ENCODE assay signal across 2 cellular contexts in genomic region chr12:53425515-53426150, GRCh38.
TF ChIP-seq lines count a peak whose summit lies in the region.

No MANE protein-coding gene starts in this region.

TF ChIP-seq in GM23338, 12 proteins besides CTCF, POLR2A, EP300 and RAD21:
- TF ChIP-seq CREB1 (CRISPR knock-in tag; IDR thresholded peaks at IDR 0.05; ENCODE audit: low read depth) (no peak), ZNF331 (CRISPR knock-in tag; IDR thresholded peaks at IDR 0.05; ENCODE audit: low read depth) (no peak), STAT1 (IDR thresholded peaks at IDR 0.05; ENCODE audit: unreplicated experiment) (no peak), POLR2AphosphoS5 (IDR thresholded peaks at IDR 0.05; ENCODE audit: low read depth) (no peak), NANOG (IDR thresholded peaks at IDR 0.05; ENCODE audit: borderline replicate concordance) (no peak), ZNF114 (CRISPR knock-in tag; IDR thresholded peaks at IDR 0.05) (no peak), JUNB (IDR thresholded peaks at IDR 0.05; ENCODE audit: unreplicated experiment) (no peak), ETS1 (IDR thresholded peaks at IDR 0.05) (no peak), EZH2 (IDR thresholded peaks at IDR 0.05; ENCODE audit: low read depth, unreplicated experiment) (no peak), EZH2phosphoT487 (IDR thresholded peaks at IDR 0.05; ENCODE audit: unreplicated experiment) (no peak), REST (IDR thresholded peaks at IDR 0.05; ENCODE audit: unreplicated experiment) (no peak)
- TF ChIP-seq, protein P1, sequence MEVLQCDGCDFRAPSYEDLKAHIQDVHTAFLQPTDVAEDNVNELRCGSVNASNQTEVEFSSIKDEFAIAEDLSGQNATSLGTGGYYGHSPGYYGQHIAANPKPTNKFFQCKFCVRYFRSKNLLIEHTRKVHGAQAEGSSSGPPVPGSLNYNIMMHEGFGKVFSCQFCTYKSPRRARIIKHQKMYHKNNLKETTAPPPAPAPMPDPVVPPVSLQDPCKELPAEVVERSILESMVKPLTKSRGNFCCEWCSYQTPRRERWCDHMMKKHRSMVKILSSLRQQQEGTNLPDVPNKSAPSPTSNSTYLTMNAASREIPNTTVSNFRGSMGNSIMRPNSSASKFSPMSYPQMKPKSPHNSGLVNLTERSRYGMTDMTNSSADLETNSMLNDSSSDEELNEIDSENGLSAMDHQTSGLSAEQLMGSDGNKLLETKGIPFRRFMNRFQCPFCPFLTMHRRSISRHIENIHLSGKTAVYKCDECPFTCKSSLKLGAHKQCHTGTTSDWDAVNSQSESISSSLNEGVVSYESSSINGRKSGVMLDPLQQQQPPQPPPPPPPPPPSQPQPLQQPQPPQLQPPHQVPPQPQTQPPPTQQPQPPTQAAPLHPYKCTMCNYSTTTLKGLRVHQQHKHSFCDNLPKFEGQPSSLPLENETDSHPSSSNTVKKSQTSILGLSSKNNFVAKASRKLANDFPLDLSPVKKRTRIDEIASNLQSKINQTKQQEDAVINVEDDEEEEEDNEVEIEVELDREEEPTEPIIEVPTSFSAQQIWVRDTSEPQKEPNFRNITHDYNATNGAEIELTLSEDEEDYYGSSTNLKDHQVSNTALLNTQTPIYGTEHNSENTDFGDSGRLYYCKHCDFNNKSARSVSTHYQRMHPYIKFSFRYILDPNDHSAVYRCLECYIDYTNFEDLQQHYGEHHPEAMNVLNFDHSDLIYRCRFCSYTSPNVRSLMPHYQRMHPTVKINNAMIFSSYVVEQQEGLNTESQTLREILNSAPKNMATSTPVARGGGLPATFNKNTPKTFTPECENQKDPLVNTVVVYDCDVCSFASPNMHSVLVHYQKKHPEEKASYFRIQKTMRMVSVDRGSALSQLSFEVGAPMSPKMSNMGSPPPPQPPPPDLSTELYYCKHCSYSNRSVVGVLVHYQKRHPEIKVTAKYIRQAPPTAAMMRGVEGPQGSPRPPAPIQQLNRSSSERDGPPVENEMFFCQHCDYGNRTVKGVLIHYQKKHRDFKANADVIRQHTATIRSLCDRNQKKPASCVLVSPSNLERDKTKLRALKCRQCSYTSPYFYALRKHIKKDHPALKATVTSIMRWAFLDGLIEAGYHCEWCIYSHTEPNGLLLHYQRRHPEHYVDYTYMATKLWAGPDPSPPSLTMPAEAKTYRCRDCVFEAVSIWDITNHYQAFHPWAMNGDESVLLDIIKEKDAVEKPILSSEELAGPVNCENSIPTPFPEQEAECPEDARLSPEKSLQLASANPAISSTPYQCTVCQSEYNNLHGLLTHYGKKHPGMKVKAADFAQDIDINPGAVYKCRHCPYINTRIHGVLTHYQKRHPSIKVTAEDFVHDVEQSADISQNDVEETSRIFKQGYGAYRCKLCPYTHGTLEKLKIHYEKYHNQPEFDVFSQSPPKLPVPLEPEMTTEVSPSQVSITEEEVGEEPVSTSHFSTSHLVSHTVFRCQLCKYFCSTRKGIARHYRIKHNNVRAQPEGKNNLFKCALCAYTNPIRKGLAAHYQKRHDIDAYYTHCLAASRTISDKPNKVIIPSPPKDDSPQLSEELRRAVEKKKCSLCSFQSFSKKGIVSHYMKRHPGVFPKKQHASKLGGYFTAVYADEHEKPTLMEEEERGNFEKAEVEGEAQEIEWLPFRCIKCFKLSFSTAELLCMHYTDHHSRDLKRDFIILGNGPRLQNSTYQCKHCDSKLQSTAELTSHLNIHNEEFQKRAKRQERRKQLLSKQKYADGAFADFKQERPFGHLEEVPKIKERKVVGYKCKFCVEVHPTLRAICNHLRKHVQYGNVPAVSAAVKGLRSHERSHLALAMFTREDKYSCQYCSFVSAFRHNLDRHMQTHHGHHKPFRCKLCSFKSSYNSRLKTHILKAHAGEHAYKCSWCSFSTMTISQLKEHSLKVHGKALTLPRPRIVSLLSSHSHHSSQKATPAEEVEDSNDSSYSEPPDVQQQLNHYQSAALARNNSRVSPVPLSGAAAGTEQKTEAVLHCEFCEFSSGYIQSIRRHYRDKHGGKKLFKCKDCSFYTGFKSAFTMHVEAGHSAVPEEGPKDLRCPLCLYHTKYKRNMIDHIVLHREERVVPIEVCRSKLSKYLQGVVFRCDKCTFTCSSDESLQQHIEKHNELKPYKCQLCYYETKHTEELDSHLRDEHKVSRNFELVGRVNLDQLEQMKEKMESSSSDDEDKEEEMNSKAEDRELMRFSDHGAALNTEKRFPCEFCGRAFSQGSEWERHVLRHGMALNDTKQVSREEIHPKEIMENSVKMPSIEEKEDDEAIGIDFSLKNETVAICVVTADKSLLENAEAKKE (CRISPR knock-in tag; IDR thresholded peaks at IDR 0.05), result no peak

TF ChIP-seq in HepG2, 621 proteins besides CTCF, POLR2A, EP300 and RAD21:
- TF ChIP-seq KDM6A (CRISPR knock-in tag; IDR thresholded peaks at IDR 0.05; ENCODE audit: low read depth) (no peak), ATM (IDR thresholded peaks at IDR 0.05; ENCODE audit: borderline replicate concordance) (no peak), ZSCAN29 (CRISPR knock-in tag; conservative IDR thresholded peaks at IDR 0.05) (no peak), SRSF9 (IDR thresholded peaks at IDR 0.05; ENCODE audit: borderline replicate concordance, insufficient read depth, low read depth, low read length, poor library complexity, severe bottlenecking) (no peak), ZFY (CRISPR knock-in tag; IDR thresholded peaks at IDR 0.05) (no peak), DBP (CRISPR knock-in tag; IDR thresholded peaks at IDR 0.05; ENCODE audit: not compliant biosample characterization) (no peak), ETV5 (CRISPR knock-in tag; IDR thresholded peaks at IDR 0.05; ENCODE audit: borderline replicate concordance) (no peak), ZNF552 (CRISPR knock-in tag; IDR thresholded peaks at IDR 0.05; ENCODE audit: borderline replicate concordance) (no peak), KDM3A (CRISPR knock-in tag; IDR thresholded peaks at IDR 0.05; ENCODE audit: low read depth) (no peak), PHF8 (CRISPR knock-in tag; IDR thresholded peaks at IDR 0.05) (peak; percentile 28; the same call in 1 of the 2 replicates), ZNF354B (CRISPR knock-in tag; IDR thresholded peaks at IDR 0.05) (no peak), NBN (conservative IDR thresholded peaks at IDR 0.05) (no peak), ZNF720 (CRISPR knock-in tag; IDR thresholded peaks at IDR 0.05) (no peak), ZBTB1 (CRISPR knock-in tag; IDR thresholded peaks at IDR 0.05; ENCODE audit: borderline replicate concordance) (no peak)
- TF ChIP-seq, protein P2, sequence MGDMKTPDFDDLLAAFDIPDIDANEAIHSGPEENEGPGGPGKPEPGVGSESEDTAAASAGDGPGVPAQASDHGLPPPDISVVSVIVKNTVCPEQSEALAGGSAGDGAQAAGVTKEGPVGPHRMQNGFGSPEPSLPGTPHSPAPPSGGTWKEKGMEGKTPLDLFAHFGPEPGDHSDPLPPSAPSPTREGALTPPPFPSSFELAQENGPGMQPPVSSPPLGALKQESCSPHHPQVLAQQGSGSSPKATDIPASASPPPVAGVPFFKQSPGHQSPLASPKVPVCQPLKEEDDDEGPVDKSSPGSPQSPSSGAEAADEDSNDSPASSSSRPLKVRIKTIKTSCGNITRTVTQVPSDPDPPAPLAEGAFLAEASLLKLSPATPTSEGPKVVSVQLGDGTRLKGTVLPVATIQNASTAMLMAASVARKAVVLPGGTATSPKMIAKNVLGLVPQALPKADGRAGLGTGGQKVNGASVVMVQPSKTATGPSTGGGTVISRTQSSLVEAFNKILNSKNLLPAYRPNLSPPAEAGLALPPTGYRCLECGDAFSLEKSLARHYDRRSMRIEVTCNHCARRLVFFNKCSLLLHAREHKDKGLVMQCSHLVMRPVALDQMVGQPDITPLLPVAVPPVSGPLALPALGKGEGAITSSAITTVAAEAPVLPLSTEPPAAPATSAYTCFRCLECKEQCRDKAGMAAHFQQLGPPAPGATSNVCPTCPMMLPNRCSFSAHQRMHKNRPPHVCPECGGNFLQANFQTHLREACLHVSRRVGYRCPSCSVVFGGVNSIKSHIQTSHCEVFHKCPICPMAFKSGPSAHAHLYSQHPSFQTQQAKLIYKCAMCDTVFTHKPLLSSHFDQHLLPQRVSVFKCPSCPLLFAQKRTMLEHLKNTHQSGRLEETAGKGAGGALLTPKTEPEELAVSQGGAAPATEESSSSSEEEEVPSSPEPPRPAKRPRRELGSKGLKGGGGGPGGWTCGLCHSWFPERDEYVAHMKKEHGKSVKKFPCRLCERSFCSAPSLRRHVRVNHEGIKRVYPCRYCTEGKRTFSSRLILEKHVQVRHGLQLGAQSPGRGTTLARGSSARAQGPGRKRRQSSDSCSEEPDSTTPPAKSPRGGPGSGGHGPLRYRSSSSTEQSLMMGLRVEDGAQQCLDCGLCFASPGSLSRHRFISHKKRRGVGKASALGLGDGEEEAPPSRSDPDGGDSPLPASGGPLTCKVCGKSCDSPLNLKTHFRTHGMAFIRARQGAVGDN (CRISPR knock-in tag; IDR thresholded peaks at IDR 0.05), result peak; percentile 58
- TF ChIP-seq, protein P3, sequence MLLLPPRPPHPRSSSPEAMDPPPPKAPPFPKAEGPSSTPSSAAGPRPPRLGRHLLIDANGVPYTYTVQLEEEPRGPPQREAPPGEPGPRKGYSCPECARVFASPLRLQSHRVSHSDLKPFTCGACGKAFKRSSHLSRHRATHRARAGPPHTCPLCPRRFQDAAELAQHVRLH (CRISPR knock-in tag; IDR thresholded peaks at IDR 0.05; ENCODE audit: borderline replicate concordance, low read depth), result no peak
- TF ChIP-seq, protein P4, sequence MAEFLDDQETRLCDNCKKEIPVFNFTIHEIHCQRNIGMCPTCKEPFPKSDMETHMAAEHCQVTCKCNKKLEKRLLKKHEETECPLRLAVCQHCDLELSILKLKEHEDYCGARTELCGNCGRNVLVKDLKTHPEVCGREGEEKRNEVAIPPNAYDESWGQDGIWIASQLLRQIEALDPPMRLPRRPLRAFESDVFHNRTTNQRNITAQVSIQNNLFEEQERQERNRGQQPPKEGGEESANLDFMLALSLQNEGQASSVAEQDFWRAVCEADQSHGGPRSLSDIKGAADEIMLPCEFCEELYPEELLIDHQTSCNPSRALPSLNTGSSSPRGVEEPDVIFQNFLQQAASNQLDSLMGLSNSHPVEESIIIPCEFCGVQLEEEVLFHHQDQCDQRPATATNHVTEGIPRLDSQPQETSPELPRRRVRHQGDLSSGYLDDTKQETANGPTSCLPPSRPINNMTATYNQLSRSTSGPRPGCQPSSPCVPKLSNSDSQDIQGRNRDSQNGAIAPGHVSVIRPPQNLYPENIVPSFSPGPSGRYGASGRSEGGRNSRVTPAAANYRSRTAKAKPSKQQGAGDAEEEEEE (CRISPR knock-in tag; IDR thresholded peaks at IDR 0.05; ENCODE audit: borderline replicate concordance), result no peak
